ENCODE assay signal across 34 cellular contexts in genomic region chr9:101246691-101247090, GRCh38.
"Had no signal": no experiment of that assay in that cellular context is flagged by ENCODE, and none has a peak within 500 bp of the region (broad histone marks: within the 10 kb centered on the region; RNA-seq: fewer than 3 reads in every experiment).

No MANE protein-coding gene starts in this region.

- H3K4me3 ChIP-seq: adrenal gland, body of pancreas, cardiac muscle cell, colonic mucosa, esophagus muscularis mucosa, gastrocnemius medialis, heart left ventricle had no signal

- H3K9me3 ChIP-seq: adrenal gland, body of pancreas, colonic mucosa, esophagus muscularis mucosa, gastrocnemius medialis, heart left ventricle had no signal

- DNase-seq: activated B cell treated with CpG ODN at 0.5 μM for 24 hours; activated CD4-positive, alpha-beta T cell treated with anti-CD3 and anti-CD28 coated beads for 48 hours; activated CD4-positive, alpha-beta T cell treated with anti-CD3 and anti-CD28 coated beads, Interleukin-2, amount 50 U/mL, for 1 hour; activated CD4-positive, alpha-beta T cell treated with anti-CD3 and anti-CD28 coated beads, Interleukin-2, amount 50 U/mL, for 48 hours; activated CD8-positive, alpha-beta memory T cell treated with anti-CD3 and anti-CD28 coated beads for 24 hours; activated CD8-positive, alpha-beta T cell treated with anti-CD3 and anti-CD28 coated beads for 36 hours; activated effector memory CD4-positive, alpha-beta T cell treated with anti-CD3 and anti-CD28 coated beads, Interleukin-2, amount 50 U/mL, for 16 hours; activated naive CD4-positive, alpha-beta T cell treated with anti-CD3 and anti-CD28 coated beads for 36 hours; activated naive CD8-positive, alpha-beta T cell treated with anti-CD3 and anti-CD28 coated beads for 36 hours; activated naive CD8-positive, alpha-beta T cell treated with anti-CD3 and anti-CD28 coated beads, Interleukin-2, amount 50 U/mL, for 24 hours; activated T-cell treated with anti-CD3 and anti-CD28 coated beads, Interleukin-2, amount 50 U/mL, for 4 hours; adrenal gland; amygdala; aorta; body of pancreas; central memory CD4-positive, alpha-beta T cell; cerebellar nuclear complex; colonic mucosa; effector CD8-positive, alpha-beta T cell; foreskin keratinocyte; gastrocnemius medialis; glutamatergic neuron; heart left ventricle; T-helper 1 cell; T-helper 17 cell; T1000; WERI-Rb-1 had no signal

- H3K27ac ChIP-seq: adrenal gland, body of pancreas, cardiac muscle cell, colonic mucosa, esophagus muscularis mucosa, foreskin keratinocyte, gastrocnemius medialis, heart left ventricle, WERI-Rb-1 had no signal

- ATAC-seq: activated CD4-positive, CD25-positive, alpha-beta regulatory T cell treated with anti-CD3 and anti-CD28 coated beads, Interleukin-2, amount 50 U/mL, for 24 hours; activated CD8-positive, alpha-beta T cell treated with anti-CD3 and anti-CD28 coated beads for 36 hours; activated naive CD8-positive, alpha-beta T cell treated with anti-CD3 and anti-CD28 coated beads, Interleukin-2, amount 50 U/mL, for 24 hours; activated T-cell treated with anti-CD3 and anti-CD28 coated beads, Interleukin-2, amount 50 U/mL, for 4 hours; body of pancreas; foreskin keratinocyte; gastrocnemius medialis; heart left ventricle; T-helper 17 cell had no signal

- H3K4me1 ChIP-seq: adrenal gland, body of pancreas, colonic mucosa, esophagus muscularis mucosa, foreskin keratinocyte, gastrocnemius medialis, heart left ventricle had no signal

- H3K27ac Mint-ChIP-seq: activated B cell treated with CpG ODN at 0.5 μM for 24 hours; activated CD8-positive, alpha-beta T cell treated with anti-CD3 and anti-CD28 coated beads for 36 hours; activated naive CD4-positive, alpha-beta T cell treated with anti-CD3 and anti-CD28 coated beads for 36 hours; activated naive CD4-positive, alpha-beta T cell treated with anti-CD3 and anti-CD28 coated beads, Interleukin-2, amount 50 U/mL, for 24 hours; activated naive CD8-positive, alpha-beta T cell treated with anti-CD3 and anti-CD28 coated beads for 36 hours; activated naive CD8-positive, alpha-beta T cell treated with anti-CD3 and anti-CD28 coated beads, Interleukin-2, amount 50 U/mL, for 24 hours; activated T-helper 1 cell treated with anti-CD3 and anti-CD28 coated beads, Interleukin-12 subunit alpha, Interleukin-12 subunit beta, Interleukin-2, Interleukin-4 antibody, amounts not matched to agents 30 ng/mL and 10 ng/mL and 1 ng/mL, durations not matched to agents 14 hours and 24 hours and 36 hours; activated T-helper 2 cell treated with anti-CD3 and anti-CD28 coated beads, Interferon-gamma antibody, Interleukin-2, Interleukin-4, amounts not matched to agents 10 μg/mL and 5 μg/mL and 100 μg/mL, durations not matched to agents 14 hours and 24 hours and 36 hours; T-helper 17 cell; T-helper 2 cell treated with Interferon-gamma antibody and Interleukin-4, amounts not matched to agents 5 μg/mL and 100 μg/mL, for 36 hours had no signal

- H3K36me3 Mint-ChIP-seq: activated naive CD4-positive, alpha-beta T cell treated with anti-CD3 and anti-CD28 coated beads, Interleukin-2, amount 50 U/mL, for 24 hours; activated naive CD8-positive, alpha-beta T cell treated with anti-CD3 and anti-CD28 coated beads for 36 hours had no signal

- H3K4me1 Mint-ChIP-seq: activated B cell treated with CpG ODN at 0.5 μM for 24 hours; activated naive CD4-positive, alpha-beta T cell treated with anti-CD3 and anti-CD28 coated beads, Interleukin-2, amount 50 U/mL, for 24 hours; activated naive CD8-positive, alpha-beta T cell treated with anti-CD3 and anti-CD28 coated beads for 36 hours; activated naive CD8-positive, alpha-beta T cell treated with anti-CD3 and anti-CD28 coated beads, Interleukin-2, amount 50 U/mL, for 24 hours; T-helper 17 cell had no signal

- H3K27me3 Mint-ChIP-seq: activated B cell treated with CpG ODN at 0.5 μM for 24 hours, T-helper 17 cell had no signal

- H3K4me3 Mint-ChIP-seq: activated B cell treated with CpG ODN at 0.5 μM for 24 hours; activated CD8-positive, alpha-beta T cell treated with anti-CD3 and anti-CD28 coated beads for 36 hours; activated naive CD4-positive, alpha-beta T cell treated with anti-CD3 and anti-CD28 coated beads for 36 hours; activated naive CD4-positive, alpha-beta T cell treated with anti-CD3 and anti-CD28 coated beads, Interleukin-2, amount 50 U/mL, for 24 hours; activated naive CD8-positive, alpha-beta T cell treated with anti-CD3 and anti-CD28 coated beads for 36 hours; activated naive CD8-positive, alpha-beta T cell treated with anti-CD3 and anti-CD28 coated beads, Interleukin-2, amount 50 U/mL, for 24 hours; activated T-cell treated with anti-CD3 and anti-CD28 coated beads, Interleukin-2, amount 50 U/mL, for 4 hours; activated T-helper 1 cell treated with anti-CD3 and anti-CD28 coated beads, Interleukin-12 subunit alpha, Interleukin-12 subunit beta, Interleukin-2, Interleukin-4 antibody, amounts not matched to agents 30 ng/mL and 10 ng/mL and 1 ng/mL, durations not matched to agents 14 hours and 24 hours and 36 hours; T-helper 17 cell; T-helper 2 cell treated with Interferon-gamma antibody and Interleukin-4, amounts not matched to agents 5 μg/mL and 100 μg/mL, for 36 hours had no signal

- H3K36me3 ChIP-seq: adrenal gland, cardiac muscle cell, colonic mucosa, esophagus muscularis mucosa, gastrocnemius medialis, heart left ventricle, WERI-Rb-1 had no signal

- H3K27me3 ChIP-seq: adrenal gland, body of pancreas, cardiac muscle cell, colonic mucosa, esophagus muscularis mucosa, foreskin keratinocyte, gastrocnemius medialis had no signal

- H3K9me3 Mint-ChIP-seq: activated B cell treated with CpG ODN at 0.5 μM for 24 hours; activated CD8-positive, alpha-beta T cell treated with anti-CD3 and anti-CD28 coated beads for 36 hours; activated naive CD4-positive, alpha-beta T cell treated with anti-CD3 and anti-CD28 coated beads for 36 hours; activated naive CD4-positive, alpha-beta T cell treated with anti-CD3 and anti-CD28 coated beads, Interleukin-2, amount 50 U/mL, for 24 hours; activated naive CD8-positive, alpha-beta T cell treated with anti-CD3 and anti-CD28 coated beads for 36 hours; activated naive CD8-positive, alpha-beta T cell treated with anti-CD3 and anti-CD28 coated beads, Interleukin-2, amount 50 U/mL, for 24 hours; activated T-cell treated with anti-CD3 and anti-CD28 coated beads, Interleukin-2, amount 50 U/mL, for 4 hours; activated T-helper 1 cell treated with anti-CD3 and anti-CD28 coated beads, Interleukin-12 subunit alpha, Interleukin-12 subunit beta, Interleukin-2, Interleukin-4 antibody, amounts not matched to agents 30 ng/mL and 10 ng/mL and 1 ng/mL, durations not matched to agents 14 hours and 24 hours and 36 hours; activated T-helper 2 cell treated with anti-CD3 and anti-CD28 coated beads, Interferon-gamma antibody, Interleukin-2, Interleukin-4, amounts not matched to agents 10 μg/mL and 5 μg/mL and 100 μg/mL, durations not matched to agents 14 hours and 24 hours and 36 hours; T-helper 2 cell treated with Interferon-gamma antibody and Interleukin-4, amounts not matched to agents 5 μg/mL and 100 μg/mL, for 36 hours had no signal
